In the genomic region with DNA sequence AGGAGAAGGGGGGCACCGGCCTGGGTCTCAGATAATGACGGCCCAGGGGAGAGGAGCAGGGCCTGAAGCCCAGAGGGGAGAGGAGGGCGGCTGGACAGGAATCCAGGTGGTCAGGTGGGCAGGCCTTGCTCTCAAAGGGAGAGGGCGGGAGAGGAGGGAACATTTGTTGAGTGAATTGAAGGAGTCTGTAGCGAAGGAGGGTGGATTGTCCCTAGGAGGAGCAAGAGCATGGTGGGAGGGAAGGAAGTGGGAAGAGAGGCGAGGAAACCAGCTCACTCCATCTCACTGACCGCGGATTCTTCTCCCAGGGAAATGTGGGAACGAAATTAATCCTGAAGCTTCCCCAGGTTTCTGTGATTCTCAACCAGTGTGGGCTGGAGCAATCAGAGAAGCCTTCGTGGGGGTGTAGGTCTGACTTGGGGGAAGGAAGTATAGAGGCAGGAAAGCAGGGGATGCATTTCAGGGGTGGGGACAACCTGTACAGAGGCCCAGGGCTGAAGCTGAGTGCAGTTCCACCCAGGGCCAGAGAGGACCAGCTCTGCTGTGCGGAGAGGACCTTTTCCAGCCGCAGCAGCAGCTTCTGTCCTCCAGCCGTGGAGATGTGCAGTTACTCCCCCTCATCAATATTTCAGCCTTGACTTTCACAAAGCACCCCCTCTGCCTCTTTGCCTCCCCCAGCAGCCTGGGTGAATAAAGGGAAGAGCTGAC, we compare ENCODE assay signal across 1 cellular context.
TF ChIP-seq lines count a peak whose summit lies in the region.

No MANE protein-coding gene starts in this region.

TF ChIP-seq in HCT116, 20 proteins besides CTCF, POLR2A, EP300 and RAD21 (continued from another document):
- TF ChIP-seq, protein P1, sequence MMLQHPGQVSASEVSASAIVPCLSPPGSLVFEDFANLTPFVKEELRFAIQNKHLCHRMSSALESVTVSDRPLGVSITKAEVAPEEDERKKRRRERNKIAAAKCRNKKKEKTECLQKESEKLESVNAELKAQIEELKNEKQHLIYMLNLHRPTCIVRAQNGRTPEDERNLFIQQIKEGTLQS (IDR thresholded peaks at IDR 0.05), result no peak
- TF ChIP-seq ZNF274 (IDR thresholded peaks at IDR 0.05; ENCODE audit: low read depth, low read length), result no peak
- no peak for TF ChIP-seq EZH2 (IDR thresholded peaks at IDR 0.05)
- TF ChIP-seq YY1 (IDR thresholded peaks at IDR 0.05; ENCODE audit: extremely low read depth, insufficient replicate concordance, low read depth, low read length), result no peak
- TF ChIP-seq SRF (IDR thresholded peaks at IDR 0.05; ENCODE audit: low read depth), result no peak
- TF ChIP-seq SIN3A (IDR thresholded peaks at IDR 0.05; ENCODE audit: low read depth), result no peak
- no peak for TF ChIP-seq JUND (IDR thresholded peaks at IDR 0.05)
- TF ChIP-seq, protein P2, sequence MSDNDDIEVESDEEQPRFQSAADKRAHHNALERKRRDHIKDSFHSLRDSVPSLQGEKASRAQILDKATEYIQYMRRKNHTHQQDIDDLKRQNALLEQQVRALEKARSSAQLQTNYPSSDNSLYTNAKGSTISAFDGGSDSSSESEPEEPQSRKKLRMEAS (IDR thresholded peaks at IDR 0.05), result no peak
- TF ChIP-seq, protein P3, sequence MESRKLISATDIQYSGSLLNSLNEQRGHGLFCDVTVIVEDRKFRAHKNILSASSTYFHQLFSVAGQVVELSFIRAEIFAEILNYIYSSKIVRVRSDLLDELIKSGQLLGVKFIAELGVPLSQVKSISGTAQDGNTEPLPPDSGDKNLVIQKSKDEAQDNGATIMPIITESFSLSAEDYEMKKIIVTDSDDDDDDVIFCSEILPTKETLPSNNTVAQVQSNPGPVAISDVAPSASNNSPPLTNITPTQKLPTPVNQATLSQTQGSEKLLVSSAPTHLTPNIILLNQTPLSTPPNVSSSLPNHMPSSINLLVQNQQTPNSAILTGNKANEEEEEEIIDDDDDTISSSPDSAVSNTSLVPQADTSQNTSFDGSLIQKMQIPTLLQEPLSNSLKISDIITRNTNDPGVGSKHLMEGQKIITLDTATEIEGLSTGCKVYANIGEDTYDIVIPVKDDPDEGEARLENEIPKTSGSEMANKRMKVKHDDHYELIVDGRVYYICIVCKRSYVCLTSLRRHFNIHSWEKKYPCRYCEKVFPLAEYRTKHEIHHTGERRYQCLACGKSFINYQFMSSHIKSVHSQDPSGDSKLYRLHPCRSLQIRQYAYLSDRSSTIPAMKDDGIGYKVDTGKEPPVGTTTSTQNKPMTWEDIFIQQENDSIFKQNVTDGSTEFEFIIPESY (IDR thresholded peaks at IDR 0.05; ENCODE audit: extremely low read depth, insufficient replicate concordance, low read length), result no peak
- TF ChIP-seq CEBPB (IDR thresholded peaks at IDR 0.05; ENCODE audit: low read depth), result no peak
